In genomic region chr3:53347261-53348064, GRCh38 we compare ENCODE assay signal across 1 cellular context.
TF ChIP-seq lines count a peak whose summit lies in the region.

DCP1A (minus strand) TSS chr3:53347543; CDS start chr3:53347517, 26 bp downstream.

TF ChIP-seq in K562, 482 proteins besides CTCF, POLR2A, EP300 and RAD21 (continued from another document and continues in another):
- TF ChIP-seq ZNF398 (CRISPR knock-in tag; IDR thresholded peaks at IDR 0.05) (no peak), XRCC5 (IDR thresholded peaks at IDR 0.05; ENCODE audit: low read depth, low read length) (peak; percentile 98), MAX (CRISPR knock-in tag; IDR thresholded peaks at IDR 0.05) (peak; percentile 91), PRDM10 (IDR thresholded peaks at IDR 0.05; ENCODE audit: partially characterized antibody) (peak; percentile 57), ZNF696 (CRISPR knock-in tag; conservative IDR thresholded peaks at IDR 0.05) (no peak), SOX6 (IDR thresholded peaks at IDR 0.05) (peak; percentile 79), ZNF778 (CRISPR knock-in tag; IDR thresholded peaks at IDR 0.05) (no peak), NR2C1 (IDR thresholded peaks at IDR 0.05) (peak; percentile 55; the same call in 1 of the 2 replicates), NR2C1 (tag; IDR thresholded peaks at IDR 0.05) (peak; percentile 81), ZNF707 (CRISPR knock-in tag; conservative IDR thresholded peaks at IDR 0.05) (no peak), RBM34 (IDR thresholded peaks at IDR 0.05; ENCODE audit: borderline replicate concordance, insufficient read depth, low read length) (no peak), POLR2AphosphoS2 (IDR thresholded peaks at IDR 0.05; ENCODE audit: low read length) (no peak), TAF1 (IDR thresholded peaks at IDR 0.05; ENCODE audit: control insufficient read depth, extremely low read depth, insufficient read depth, low read length, severe bottlenecking) (peak; percentile 95), MEF2D (tag; conservative IDR thresholded peaks at IDR 0.05; ENCODE audit: low read depth) (no peak), ATF4 (CRISPR knock-in tag; IDR thresholded peaks at IDR 0.05) (no peak), ZBTB43 (CRISPR knock-in tag; IDR thresholded peaks at IDR 0.05) (no peak), LARP7 (IDR thresholded peaks at IDR 0.05) (no peak), E2F1 (CRISPR knock-in tag; IDR thresholded peaks at IDR 0.05) (peak; percentile 40; the same call in 1 of the 2 replicates), NR2F6 (CRISPR knock-in tag; IDR thresholded peaks at IDR 0.05) (no peak), DACH1 (IDR thresholded peaks at IDR 0.05; ENCODE audit: partially characterized antibody) (no peak), CTBP1 (IDR thresholded peaks at IDR 0.05; ENCODE audit: borderline replicate concordance) (peak; percentile 86), RNF2 (IDR thresholded peaks at IDR 0.05) (peak; percentile 79), ZNF445 (CRISPR knock-in tag; IDR thresholded peaks at IDR 0.05; ENCODE audit: low read depth) (no peak), OTX1 (CRISPR knock-in tag; IDR thresholded peaks at IDR 0.05) (0 out of 2 replicates have a peak, but pooled peaks have one; percentile 42), ZNF655 (CRISPR knock-in tag; IDR thresholded peaks at IDR 0.05) (no peak), ZC3H4 (CRISPR knock-in tag; IDR thresholded peaks at IDR 0.05; ENCODE audit: borderline replicate concordance) (no peak), FOXP1 (CRISPR knock-in tag; IDR thresholded peaks at IDR 0.05) (peak; percentile 92), U2AF1 (optimal IDR thresholded peaks at IDR 0.05; ENCODE audit: low read depth, low read length) (peak; percentile 68), SREBF1 (IDR thresholded peaks at IDR 0.05; ENCODE audit: borderline replicate concordance, low read depth, low read length) (no peak), ZKSCAN3 (CRISPR knock-in tag; IDR thresholded peaks at IDR 0.05) (no peak), TRIM24 (IDR thresholded peaks at IDR 0.05) (peak in 1 of 2 experiments; percentile 98; a peak in 2 of 4 replicates), E2F4 (CRISPR knock-in tag; IDR thresholded peaks at IDR 0.05; ENCODE audit: low read depth) (no peak), ILF3 (IDR thresholded peaks at IDR 0.05; ENCODE audit: borderline replicate concordance) (no peak), GTF2F1 (IDR thresholded peaks at IDR 0.05; ENCODE audit: low read depth, low read length) (peak; percentile 62; the same call in 1 of the 2 replicates), HES1 (IDR thresholded peaks at IDR 0.05; ENCODE audit: low read depth) (no peak), BRCA1 (IDR thresholded peaks at IDR 0.05) (no peak), BRCA1 (CRISPR knock-in tag; IDR thresholded peaks at IDR 0.05) (no peak), POLR2H (tag; IDR thresholded peaks at IDR 0.05; ENCODE audit: low read depth) (peak; percentile 65), ZBTB1 (CRISPR knock-in tag; IDR thresholded peaks at IDR 0.05; ENCODE audit: borderline replicate concordance, low read depth) (no peak), PHF21A (IDR thresholded peaks at IDR 0.05; ENCODE audit: borderline replicate concordance, low read depth) (0 out of 2 replicates have a peak, but pooled peaks have one; percentile 74), CREB3L1 (IDR thresholded peaks at IDR 0.05; ENCODE audit: borderline replicate concordance, low read depth) (peak; percentile 79), ZNF324 (CRISPR knock-in tag; IDR thresholded peaks at IDR 0.05) (no peak), NR3C1 (CRISPR knock-in tag; IDR thresholded peaks at IDR 0.05) (no peak), ZC3H8 (IDR thresholded peaks at IDR 0.05) (no peak), REST (CRISPR knock-in tag; IDR thresholded peaks at IDR 0.05; ENCODE audit: low read depth) (no peak), HDAC8 (tag; IDR thresholded peaks at IDR 0.05) (no peak; the same call in 1 of the 2 replicates), TCF7 (IDR thresholded peaks at IDR 0.05; ENCODE audit: borderline replicate concordance) (no peak; the same call in 1 of the 2 replicates), SMC3 (conservative IDR thresholded peaks at IDR 0.05; ENCODE audit: insufficient read depth, low read depth, low read length) (no peak), SMARCE1 (IDR thresholded peaks at IDR 0.05) (no peak), PCBP2 (IDR thresholded peaks at IDR 0.05; ENCODE audit: low read depth, low read length, poor library complexity, severe bottlenecking) (no peak), SAFB (IDR thresholded peaks at IDR 0.05; ENCODE audit: borderline replicate concordance, low read depth, low read length) (no peak), HSF4 (CRISPR knock-in tag; IDR thresholded peaks at IDR 0.05; ENCODE audit: borderline replicate concordance) (no peak), ZBTB17 (CRISPR knock-in tag; IDR thresholded peaks at IDR 0.05) (peak; percentile 86), NFIC (IDR thresholded peaks at IDR 0.05) (peak; percentile 55)
